14 cellular contexts compared by ENCODE assay signal in genomic region chr5:172413601-172414000, GRCh38. TPM values are rescaled to one million over a fixed set of nuclear protein-coding genes. Genes with fewer than 3 reads are reported as not detected.
A peak's percentile ranks its signal among the peaks of the same experiment; 100 is the strongest.
DNase-seq lines count a peak whose midpoint lies in the region; ATAC-seq and TF ChIP-seq lines count a peak whose summit lies in the region.
"Had no signal": no experiment of that assay in that cellular context is flagged by ENCODE, and none has a peak within 500 bp of the region (broad histone marks: within the 10 kb centered on the region; RNA-seq: fewer than 3 reads in every experiment).

No MANE protein-coding gene starts in this region.

- H3K79me2 ChIP-seq in PC-3 (ENCODE audit: low read length) (no peaks in the 10 kb centered on the region), H9 (ENCODE audit: insufficient read depth, low read length) (no peaks in the 10 kb centered on the region)

- no peaks in the 10 kb centered on the region for H3K27me3 ChIP-seq in PC-3 (ENCODE audit: low read length)
- no peaks in the 10 kb centered on the region for H3K27me3 ChIP-seq in mucosa of rectum (ENCODE audit: control insufficient read depth in 2 of 2, insufficient read depth in 2 of 2, low read length in 2 of 2)
- H3K27me3 ChIP-seq in tibial artery, result no peaks in the 10 kb centered on the region
- no peaks in the 10 kb centered on the region for H3K27me3 ChIP-seq in H9 (ENCODE audit: insufficient read depth, low read length)

- no CpG with 5 or more reads among the region's 3 CpGs for WGBS in H9 (ENCODE audit: extremely low coverage, insufficient read length, low lambda C conversion rate)

- H2AFZ ChIP-seq in PC-3 (ENCODE audit: low read length), result no peak overlapping the region
- no peak overlapping the region for H2AFZ ChIP-seq in H9 (ENCODE audit: low read length)

- DNase-seq in PC-3 (no peak), caudate nucleus (lab: John Stamatoyannopoulos, UW) (no peak), tibial artery (no peak), H9 (no peak)
- DNase-seq in stimulated activated CD4-positive, alpha-beta T cell treated with anti-CD3 and anti-CD28 coated beads, Interleukin-1b, Interleukin-23, amount 100 ng/mL, for 48 hours, result no peak
- DNase-seq: activated gamma-delta T cell, DMS153, natural killer cell, NCI-H1694, NCI-H748 treated with DMSO at 0.1 percent for 48 hours had no signal

- H3K4me3 ChIP-seq in PC-3 (ENCODE audit: low read length) (no peak overlapping the region), mucosa of rectum (ENCODE audit: low read length in 2 of 2) (no peak overlapping the region), tibial artery (no peak overlapping the region)

- no peak overlapping the region for H4K5ac ChIP-seq in H9 (ENCODE audit: insufficient read length, low read depth, low read length)

- H3K9ac ChIP-seq in PC-3 (ENCODE audit: low read length) (no peak overlapping the region), mucosa of rectum (ENCODE audit: low read depth in 1 of 2, low read length in 2 of 2) (no peak overlapping the region), H9 (ENCODE audit: extremely low read depth, insufficient read length, low read length) (no peak overlapping the region)

- H4K20me1 ChIP-seq in PC-3 (ENCODE audit: low read length), result no peaks in the 10 kb centered on the region
- no peaks in the 10 kb centered on the region for H4K20me1 ChIP-seq in H9 (ENCODE audit: control insufficient read depth, insufficient read depth, insufficient read length)

- no peak overlapping the region for H4K91ac ChIP-seq in H9 (ENCODE audit: insufficient read length, low read depth, low read length)

- H3K4me1 ChIP-seq in PC-3 (ENCODE audit: insufficient read depth, low read length) (peaks cover 57% of the 10 kb centered on the region), mucosa of rectum (ENCODE audit: control insufficient read depth in 2 of 2, insufficient read depth in 2 of 2, low read length in 2 of 2) (peaks cover 16 to 21% of the 10 kb centered on the region in 2 donors), tibial artery (peaks cover 0 to 66% (median 46%) of the 10 kb centered on the region in 4 donors), H9 (ENCODE audit: insufficient read depth, low read length) (no peaks in the 10 kb centered on the region)

- H2BK12ac ChIP-seq in H9 (ENCODE audit: insufficient read length, low read depth, low read length), result no peak overlapping the region

- H3K4me3 Mint-ChIP-seq in H9, result no peak overlapping the region
- H3K4me3 Mint-ChIP-seq: central memory CD8-positive, alpha-beta T cell; natural killer cell had no signal

- H3K4ac ChIP-seq in H9 (ENCODE audit: low read depth, low read length), result no peak overlapping the region

- no peaks in the 10 kb centered on the region; a peak in 2 of 5 replicates for H3K9me3 Mint-ChIP-seq in H9
- H3K9me3 Mint-ChIP-seq: central memory CD8-positive, alpha-beta T cell; natural killer cell had no signal

- no peak overlapping the region for H4K8ac ChIP-seq in H9 (replicated peaks; ENCODE audit: insufficient read length, low read depth, low read length)

- H2BK15ac ChIP-seq in H9 (ENCODE audit: low read depth, low read length), result no peak overlapping the region

- POLR2A ChIA-PET in PC-3 (lab: Charles Lee; ENCODE audit: unreplicated experiment), result no interaction called here

- no peak overlapping the region for H2BK5ac ChIP-seq in H9 (ENCODE audit: insufficient read length, low read length)

- H3K4me2 ChIP-seq in PC-3 (ENCODE audit: low read length) (peak overlapping the region; percentile 56; the same call in 1 of the 2 replicates), H9 (ENCODE audit: insufficient read depth, insufficient read length, low read length) (no peak overlapping the region)

- no peaks in the 10 kb centered on the region for H3K79me1 ChIP-seq in H9 (ENCODE audit: insufficient read depth, low read depth, low read length, poor library complexity, severe bottlenecking)

- intact Hi-C loops in PC-3 (cut with micrococcal nuclease) (no loop called here), tibial artery (cut with DNase I; ENCODE audit: low total_unique reads) (no loop called here)

- CTCF ChIA-PET in PC-3 (lab: Charles Lee), result no interaction called here

- H3F3A ChIP-seq in PC-3 (ENCODE audit: low read length, unreplicated experiment), result no peaks in the 10 kb centered on the region

- no peak overlapping the region for H3K14ac ChIP-seq in H9 (ENCODE audit: insufficient read depth, low read length)

- no peak overlapping the region for H3K18ac ChIP-seq in H9 (ENCODE audit: insufficient read length, low read depth, low read length)

- H3K27ac ChIP-seq in PC-3 (ENCODE audit: low read length) (no peak overlapping the region), caudate nucleus (ENCODE audit: low read depth, low read length) (peak overlapping the region; percentile 53), mucosa of rectum (ENCODE audit: low read depth in 2 of 2, low read length in 2 of 2) (peak overlapping the region; percentile 62 to 82), tibial artery (peak overlapping the region; percentile 25 to 43), H9 (ENCODE audit: insufficient read length, low read depth, low read length) (no peak overlapping the region)

- H3K9me3 ChIP-seq in PC-3 (ENCODE audit: low read length) (no peaks in the 10 kb centered on the region), mucosa of rectum (ENCODE audit: control insufficient read depth in 2 of 2, low read length in 2 of 2) (no peaks in the 10 kb centered on the region), tibial artery (no peaks in the 10 kb centered on the region), H9 (ENCODE audit: control insufficient read depth, low read depth, low read length) (no peaks in the 10 kb centered on the region)

- no peaks in the 10 kb centered on the region for H3K9me2 ChIP-seq in PC-3 (replicated peaks; ENCODE audit: low read length)

- H2BK120ac ChIP-seq in H9 (ENCODE audit: low read depth, low read length, poor library complexity, severe bottlenecking), result no peak overlapping the region

- BruUV-seq in PC-3 (replicated peaks; lab: Mats Ljungman, UMichigan), result no TSS peak

- H3K56ac ChIP-seq in H9 (ENCODE audit: insufficient read length, low read depth, low read length), result no peak overlapping the region

- no peak for TF ChIP-seq CTCF in PC-3 (conservative IDR thresholded peaks at IDR 0.05; ENCODE audit: low read depth, low read length)
- TF ChIP-seq CTCF in tibial artery (IDR thresholded peaks at IDR 0.05), result no peak
- TF ChIP-seq CTCF in H9 (conservative IDR thresholded peaks at IDR 0.05), result no peak

- peaks cover under 1 to 12% of the 10 kb centered on the region in 2 experiments for H3K4me1 Mint-ChIP-seq in H9
- H3K4me1 Mint-ChIP-seq: central memory CD8-positive, alpha-beta T cell; natural killer cell had no signal

- no peaks in the 10 kb centered on the region for H3K27me3 Mint-ChIP-seq in H9 (ENCODE audit: low read depth)

- H3T11ph ChIP-seq in H9 (ENCODE audit: low read length), result no peak overlapping the region

- H3K23me2 ChIP-seq in H9 (ENCODE audit: insufficient read length, low read depth, low read length, poor library complexity, severe bottlenecking), result no peaks in the 10 kb centered on the region

- no peak overlapping the region for H2BK20ac ChIP-seq in H9 (ENCODE audit: low read depth, low read length, poor library complexity, severe bottlenecking)

- no peak overlapping the region for H2AK5ac ChIP-seq in H9 (ENCODE audit: insufficient read length, low read length)

- peaks cover 3 to 33% (median 28%) of the 10 kb centered on the region in 3 experiments; a peak in 6 of 7 replicates for H3K36me3 Mint-ChIP-seq in H9 (ENCODE audit: insufficient read depth in 1 of 3, low read depth in 3 of 3)
- H3K36me3 Mint-ChIP-seq: natural killer cell had no signal

- no peaks in the 10 kb centered on the region for H3K36me3 ChIP-seq in PC-3 (ENCODE audit: low read depth, low read length)
- H3K36me3 ChIP-seq in mucosa of rectum (ENCODE audit: control insufficient read depth in 2 of 2, insufficient read depth in 2 of 2, low read length in 2 of 2), result no peaks in the 10 kb centered on the region
- no peaks in the 10 kb centered on the region for H3K36me3 ChIP-seq in tibial artery

- no peak overlapping the region for H3K23ac ChIP-seq in H9 (ENCODE audit: insufficient read length, low read depth, low read length)

- ATAC-seq in PC-3, result no peak
- ATAC-seq in GM21619 (IDR thresholded peaks at IDR 0.05; ENCODE audit: unreplicated experiment), result no peak
- ATAC-seq: HCT116, natural killer cell had no signal

- H3K27ac Mint-ChIP-seq in H9, result peak overlapping the region in 1 of 3 experiments; percentile 51; a peak in 2 of 7 replicates
- H3K27ac Mint-ChIP-seq: natural killer cell had no signal

RNA-seq across cellular contexts. Expression of gene SH3PXD2B, which starts 40.7 kb away (rescaled TPM):
- total RNA-seq in PC-3 (2014; rRNA removed) (8.9 and 9.8 TPM in 2 replicates), H9 (2021) (48.1 and 49.0 TPM in 2 replicates)

Comparison
In these comparisons a context has a peak if more than half of its experiments do, and no peak if none do; other contexts are left out.
1. H3K27ac ChIP-seq: peak in caudate nucleus (single experiment), mucosa of rectum (2 of 2) and tibial artery (2 of 2); none in PC-3 (single experiment) and H9 (single experiment).